ENCODE assay signal across 13 cellular contexts in the genomic region with DNA sequence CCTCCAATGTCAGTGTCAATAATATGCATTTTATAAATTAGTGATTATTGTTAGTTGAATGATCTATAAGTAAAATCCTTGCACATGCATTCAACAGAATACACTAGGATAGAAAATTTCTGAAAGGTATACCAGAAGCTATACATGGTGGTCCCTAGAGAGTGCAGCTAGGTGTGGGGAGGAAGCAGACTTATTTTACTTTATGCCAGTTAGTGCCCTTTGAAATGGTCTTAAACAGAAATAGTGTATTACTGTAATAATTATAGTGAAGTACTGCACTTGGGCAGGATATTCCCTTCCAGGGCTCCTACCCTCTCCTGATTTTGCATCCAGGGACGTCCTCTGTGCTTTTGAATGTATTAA. TPM values are rescaled to one million over a fixed set of nuclear protein-coding genes. Genes with fewer than 3 reads are reported as not detected.
DNase-seq lines count a peak whose midpoint lies in the region; ATAC-seq, FAIRE-seq and TF ChIP-seq lines count a peak whose summit lies in the region.
"Had no signal": no experiment of that assay in that cellular context is flagged by ENCODE, and none has a peak within 500 bp of the region (broad histone marks: within the 10 kb centered on the region; RNA-seq: fewer than 3 reads in every experiment).

No MANE protein-coding gene starts in this region.

- POLR2A ChIA-PET in HepG2 (lab: Yijun Ruan, JAX), result interaction anchor here (1.2 to 1.4 kb wide), 2 partner anchors 23 to 465 kb away, joined by 4 to 5 read pairs; a partner anchor contains a TSS

- H2BK5ac ChIP-seq in mesenchymal stem cell (ENCODE audit: low read depth, low read length, poor library complexity, severe bottlenecking), result no peak overlapping the region

- no peak overlapping the region for H2BK120ac ChIP-seq in mesenchymal stem cell (ENCODE audit: low read depth, low read length)

- H4K8ac ChIP-seq in mesenchymal stem cell (ENCODE audit: low read length), result no peak overlapping the region

- H3K4me1 ChIP-seq in HepG2 (ENCODE audit: insufficient read depth, low read length), result peaks cover 28% of the 10 kb centered on the region
- peaks cover 0 to 6% (median 0%) of the 10 kb centered on the region in 4 donors for H3K4me1 ChIP-seq in right lobe of liver
- H3K4me1 ChIP-seq in mesenchymal stem cell (ENCODE audit: control insufficient read depth, insufficient read depth, low read depth, low read length), result peaks cover 10% of the 10 kb centered on the region
- peaks cover 32% of the 10 kb centered on the region for H3K4me1 ChIP-seq in vagina

- 100% methylated on average over 1 of the region's 1 CpG for WGBS in HepG2 (ENCODE audit: low lambda C conversion rate)
- no CpG with 5 or more reads among the region's 1 CpG for WGBS in right lobe of liver (ENCODE audit: insufficient coverage, low coverage, low lambda C conversion rate, missing lambda C conversion rate)
- 95% methylated on average over 1 of the region's 1 CpG for WGBS in mesenchymal stem cell

- TF ChIP-seq RAD21 in HepG2 (CRISPR knock-in tag; IDR thresholded peaks at IDR 0.05), result no peak

- H3K27me3 Mint-ChIP-seq in activated T-helper 17 cell treated with anti-CD3 and anti-CD28 coated beads, Interleukin-2, amount 50 U/mL, for 72 hours, result no peaks in the 10 kb centered on the region
- H3K27me3 Mint-ChIP-seq: activated naive CD8-positive, alpha-beta T cell treated with anti-CD3 and anti-CD28 coated beads, Interleukin-2, amount 50 U/mL, for 24 hours had no signal

- H4K20me1 ChIP-seq in HepG2 (ENCODE audit: insufficient read depth, low read length), result no peaks in the 10 kb centered on the region

- H3K4me3 Mint-ChIP-seq in activated T-helper 17 cell treated with anti-CD3 and anti-CD28 coated beads, Interleukin-2, amount 50 U/mL, for 72 hours, result peak overlapping the region; percentile 53
- H3K4me3 Mint-ChIP-seq: WTC11 had no signal

- H3K79me2 ChIP-seq in HepG2 (ENCODE audit: insufficient read depth, low read length), result no peaks in the 10 kb centered on the region

- CTCF ChIA-PET in HepG2 (lab: Yijun Ruan, JAX; ENCODE audit: low intra/inter-chr PET ratio, low total read pairs), result interaction anchor here (1.2 to 1.7 kb wide), 2 partner anchors 124 to 341 kb away, joined by 3 read pairs; no protein-coding TSS in a partner anchor

- no peak overlapping the region for H4K91ac ChIP-seq in mesenchymal stem cell (ENCODE audit: low read length)

- no peaks in the 10 kb centered on the region for H3K36me3 Mint-ChIP-seq in activated T-helper 17 cell treated with anti-CD3 and anti-CD28 coated beads, Interleukin-2, amount 50 U/mL, for 72 hours (ENCODE audit: low read depth)
- H3K36me3 Mint-ChIP-seq: WTC11 had no signal

- TF ChIP-seq POLR2A in HepG2 (IDR thresholded peaks at IDR 0.05; ENCODE audit: insufficient read depth in 1 of 2, low read depth in 2 of 2, low read length in 2 of 2), result no peak
- no peak for TF ChIP-seq POLR2A in right lobe of liver (IDR thresholded peaks at IDR 0.05)
- TF ChIP-seq POLR2A in vagina (IDR thresholded peaks at IDR 0.05), result no peak

- H3K9ac ChIP-seq in HepG2 (ENCODE audit: insufficient read depth, low read depth, low read length), result peak overlapping the region; percentile 46; the same call in 1 of the 2 replicates
- peak overlapping the region; percentile 44 for H3K9ac ChIP-seq in mesenchymal stem cell (ENCODE audit: low read length)

- no peaks in the 10 kb centered on the region for H3K4me1 Mint-ChIP-seq in activated T-helper 17 cell treated with anti-CD3 and anti-CD28 coated beads, Interleukin-2, amount 50 U/mL, for 72 hours

- H3K4me2 ChIP-seq in HepG2 (ENCODE audit: low read depth, low read length), result no peak overlapping the region
- no peak overlapping the region for H3K4me2 ChIP-seq in mesenchymal stem cell (ENCODE audit: low read length, poor library complexity, severe bottlenecking)

- no peak overlapping the region for H3K23ac ChIP-seq in mesenchymal stem cell (ENCODE audit: low read length in 2 of 2)

- H3K9me3 ChIP-seq in HepG2 (ENCODE audit: low read length) (no peaks in the 10 kb centered on the region), right lobe of liver (no peaks in the 10 kb centered on the region), mesenchymal stem cell (ENCODE audit: control insufficient read depth, low read length) (no peaks in the 10 kb centered on the region), vagina (no peaks in the 10 kb centered on the region)

- H3K79me1 ChIP-seq in mesenchymal stem cell (replicated peaks; ENCODE audit: low read length, poor library complexity, severe bottlenecking), result peaks cover 15% of the 10 kb centered on the region

- DNase-seq in HepG2 (ENCODE audit: low spot score) (no peak), right lobe of liver (no peak), mesenchymal stem cell (no peak), vagina (ENCODE audit: extremely low spot score in 2 of 2) (no peak), RCC 7860 (ENCODE audit: low spot score) (no peak), HUDEP-2 (lab: John Stamatoyannopoulos, UW; ENCODE audit: unreplicated experiment in 76 of 76) (no peak), midbrain (lab: John Stamatoyannopoulos, UW) (no peak)
- DNase-seq: activated CD8-positive, alpha-beta memory T cell treated with anti-CD3 and anti-CD28 coated beads, Interleukin-2, amount 50 U/mL, for 48 hours; activated naive CD8-positive, alpha-beta T cell treated with anti-CD3 and anti-CD28 coated beads, Interleukin-2, amount 50 U/mL, for 24 hours; occipital lobe had no signal

- H2BK15ac ChIP-seq in mesenchymal stem cell (ENCODE audit: low read depth, poor library complexity, severe bottlenecking), result no peak overlapping the region

- TF ChIP-seq EP300 in HepG2 (IDR thresholded peaks at IDR 0.05; ENCODE audit: low read depth in 2 of 2, low read length in 2 of 2) (no peak), HepG2 (CRISPR knock-in tag; IDR thresholded peaks at IDR 0.05; ENCODE audit: borderline replicate concordance) (no peak)

- H2AFZ ChIP-seq in HepG2 (ENCODE audit: low read length) (peak overlapping the region; percentile 20), mesenchymal stem cell (ENCODE audit: low read depth, low read length) (no peak overlapping the region)

- no peaks in the 10 kb centered on the region; a peak in 1 of 5 replicates for H3K36me3 ChIP-seq in HepG2 (replicated peaks in 1 of 2; ENCODE audit: control insufficient read depth in 1 of 2, insufficient read depth in 2 of 2, low read length in 2 of 2)
- H3K36me3 ChIP-seq in right lobe of liver, result no peaks in the 10 kb centered on the region
- H3K36me3 ChIP-seq in mesenchymal stem cell (ENCODE audit: control insufficient read depth in 1 of 2, insufficient read depth in 2 of 2, low read depth in 1 of 2, low read length in 2 of 2), result no peaks in the 10 kb centered on the region
- H3K36me3 ChIP-seq in vagina, result no peaks in the 10 kb centered on the region

- in situ Hi-C loops in HepG2 (cut with HindIII; ENCODE audit: extremely low pct_ligation_motif_present, low pct_unique_long_range_greater_than_20kb), result no loop called here

- peak overlapping the region in 1 of 2 experiments; percentile 22 for H3K4ac ChIP-seq in mesenchymal stem cell (ENCODE audit: low read depth in 1 of 2, low read length in 2 of 2)

- intact Hi-C loops in HepG2 (cut with micrococcal nuclease; ENCODE audit: unreplicated experiment) (loop anchor here (1.0 to 10.0 kb wide), 6 partner anchors 19 to 343 kb away; a partner anchor contains a TSS), right lobe of liver (cut with DNase I) (no loop called here), vagina (cut with DNase I) (loop anchor here (5.0 kb wide), 1 partner anchor 340 kb away; no protein-coding TSS in a partner anchor)

- H3K18ac ChIP-seq in mesenchymal stem cell (ENCODE audit: low read depth in 1 of 2, low read length in 2 of 2), result no peak overlapping the region

- H3K27me3 ChIP-seq in HepG2 (ENCODE audit: control insufficient read depth in 1 of 2, insufficient read depth in 2 of 2, low read length in 2 of 2), result no peaks in the 10 kb centered on the region
- no peaks in the 10 kb centered on the region for H3K27me3 ChIP-seq in right lobe of liver
- no peaks in the 10 kb centered on the region for H3K27me3 ChIP-seq in mesenchymal stem cell (ENCODE audit: control insufficient read depth in 1 of 2, insufficient read depth in 1 of 2, low read length in 2 of 2)
- no peaks in the 10 kb centered on the region for H3K27me3 ChIP-seq in vagina

- ATAC-seq in HepG2 (no peak), right lobe of liver (no peak)
- no peak for ATAC-seq in activated T-helper 17 cell treated with anti-CD3 and anti-CD28 coated beads, Interleukin-2, amount 50 U/mL, for 72 hours (replicated peaks)

- H2AK5ac ChIP-seq in mesenchymal stem cell (ENCODE audit: low read length, severe bottlenecking), result peak overlapping the region; percentile 75

- H3K4me3 ChIP-seq in HepG2 (replicated peaks in 1 of 3; ENCODE audit: insufficient read depth in 1 of 3, low read depth in 2 of 3, low read length in 3 of 3) (no peak overlapping the region; a peak in 1 of 6 replicates), right lobe of liver (no peak overlapping the region), mesenchymal stem cell (ENCODE audit: insufficient read depth in 1 of 2, low read depth in 1 of 2, low read length in 2 of 2) (no peak overlapping the region), vagina (no peak overlapping the region)
- H3K4me3 ChIP-seq: smooth muscle cell had no signal

- BruUV-seq in HepG2 (replicated peaks; lab: Mats Ljungman, UMichigan), result no TSS peak

- no peaks in the 10 kb centered on the region for H3K9me3 Mint-ChIP-seq in activated T-helper 17 cell treated with anti-CD3 and anti-CD28 coated beads, Interleukin-2, amount 50 U/mL, for 72 hours
- H3K9me3 Mint-ChIP-seq: activated naive CD8-positive, alpha-beta T cell treated with anti-CD3 and anti-CD28 coated beads, Interleukin-2, amount 50 U/mL, for 24 hours had no signal

- FAIRE-seq in HepG2 (lab: Jason Lieb, UNC) (no peak), RCC 7860 (lab: Jason Lieb, UNC) (no peak)

- H3K14ac ChIP-seq in mesenchymal stem cell (ENCODE audit: low read length in 2 of 2), result no peak overlapping the region

- H3K27ac Mint-ChIP-seq in activated T-helper 17 cell treated with anti-CD3 and anti-CD28 coated beads, Interleukin-2, amount 50 U/mL, for 72 hours, result peak overlapping the region; percentile 4

- peak overlapping the region; percentile 12 to 82 for H2BK12ac ChIP-seq in mesenchymal stem cell (ENCODE audit: low read length in 2 of 2)

- TF ChIP-seq CTCF in HepG2 (CRISPR knock-in tag; IDR thresholded peaks at IDR 0.05) (no peak), right lobe of liver (IDR thresholded peaks at IDR 0.05) (no peak), vagina (IDR thresholded peaks at IDR 0.05) (no peak)

- H3K27ac ChIP-seq in HepG2 (ENCODE audit: extremely low read length, insufficient read depth, low read length) (no peak overlapping the region), right lobe of liver (no peak overlapping the region), mesenchymal stem cell (ENCODE audit: low read length, poor library complexity, severe bottlenecking) (no peak overlapping the region), vagina (peak overlapping the region; percentile 57)

RNA-seq across cellular contexts. Expression of a gene that starts 23.2 kb away (rescaled TPM):
- total RNA-seq in HepG2 (2016; rRNA removed; fragmentation: Illumina TruSeq; extraction: Trizol) (13.2 and 24.6 TPM in 2 replicates), right lobe of liver (10 to 100 TPM; 27.2 to 46.8 (median 40.1) TPM), vagina (77.3 TPM)
- 2.7 and 3.3 TPM in 2 replicates for total RNA-seq in HepG2 (2016; cell fraction: cytosol; rRNA removed; fragmentation: Illumina TruSeq; extraction: Trizol; ENCODE audit: low read depth)
- total RNA-seq in HepG2 (2016; cell fraction: insoluble cytoplasmic fraction; rRNA removed; fragmentation: Illumina TruSeq; extraction: Trizol), result 13.3 and 24.2 TPM in 2 replicates
- total RNA-seq in HepG2 (2016; cell fraction: membrane; rRNA removed; fragmentation: Illumina TruSeq; extraction: Trizol), result 12.5 and 15.1 TPM in 2 replicates
- total RNA-seq in HepG2 (2016; cell fraction: nucleus; rRNA removed; fragmentation: Illumina TruSeq; extraction: Trizol), result 32.3 and 36.8 TPM in 2 replicates
- 23.3 and 23.7 TPM in 2 replicates for polyA plus RNA-seq in HepG2 (2011; rRNA removed)
- 8.6 and 13.7 TPM in 2 replicates for polyA plus RNA-seq in HepG2 (2011; cell fraction: cytosol; rRNA removed)
- polyA plus RNA-seq in HepG2 (2011; cell fraction: nucleus; rRNA removed), result 39.3 and 44.1 TPM in 2 replicates
- 39.2 and 40.9 TPM in 2 replicates for polyA plus RNA-seq in HepG2 (2012)
- 1.7 and 1.9 TPM in 2 replicates for polyA plus RNA-seq in HepG2 (2016; cell fraction: cytosol; fragmentation: Illumina TruSeq; extraction: Trizol; ENCODE audit: low read depth)
- 30.4 and 32.4 TPM in 2 replicates for polyA plus RNA-seq in HepG2 (2016; cell fraction: insoluble cytoplasmic fraction; fragmentation: Illumina TruSeq; extraction: Trizol; ENCODE audit: low read depth)
- polyA plus RNA-seq in HepG2 (2016; cell fraction: membrane; fragmentation: Illumina TruSeq; extraction: Trizol; ENCODE audit: low read depth), result 7.1 and 8.8 TPM in 2 replicates
- polyA plus RNA-seq in HepG2 (2016; cell fraction: nucleus; fragmentation: Illumina TruSeq; extraction: Trizol; ENCODE audit: insufficient read depth, low read depth), result 48.4 and 49.1 TPM in 2 replicates
- polyA minus RNA-seq in HepG2 (2011; rRNA and poly(A)+ RNA removed; ENCODE audit: low replicate concordance), result 29.3 and 32.7 TPM in 2 replicates
- 44.8 and 53.5 TPM in 2 replicates for polyA minus RNA-seq in HepG2 (2011; cell fraction: cytosol; rRNA and poly(A)+ RNA removed)
- polyA minus RNA-seq in HepG2 (2011; cell fraction: nucleus; rRNA and poly(A)+ RNA removed), result 117 and 134 TPM in 2 replicates
- total RNA-seq in activated T-helper 17 cell treated with anti-CD3 and anti-CD28 coated beads, Interleukin-2, amount 50 U/mL, for 72 hours, result 100 to 1,000 TPM in 1 of 2 donors, 10 to 100 TPM in 1; 75.6 to 154 TPM
- polyA plus RNA-seq in mesenchymal stem cell (2013, experiment 1 of 2), result 71.2 TPM
- 67.9 TPM for polyA plus RNA-seq in mesenchymal stem cell (2013, experiment 2 of 2)

Comparison
In these comparisons a context has a peak if more than half of its experiments do, and no peak if none do; other contexts are left out.
1. intact Hi-C loops: an anchor here in HepG2 (1.0 to 10.0 kb wide) and vagina (5.0 kb wide); none called in right lobe of liver.